Comparison of ENCODE assay signal across 1 cellular context in the genomic region with DNA sequence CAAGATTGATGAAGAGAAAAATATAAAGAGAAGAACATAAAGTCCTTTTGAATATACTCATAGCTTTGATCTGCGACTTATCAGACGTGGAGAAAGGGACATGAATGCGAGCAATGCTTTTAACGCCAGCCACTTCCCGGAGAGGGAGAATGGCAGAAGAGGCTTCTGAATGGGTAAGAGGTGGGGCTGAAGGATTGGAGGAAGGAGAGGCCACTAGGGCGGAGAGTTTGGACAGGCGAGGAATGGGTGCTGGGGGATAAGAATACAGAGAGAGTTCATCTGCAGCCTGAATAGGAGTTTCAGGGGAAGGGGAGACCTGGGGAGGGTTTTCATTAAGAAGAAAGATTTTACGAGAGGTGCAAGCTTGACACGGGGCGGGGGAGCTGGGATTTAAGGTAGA.
TF ChIP-seq lines count a peak whose summit lies in the region.

No MANE protein-coding gene starts in this region.

TF ChIP-seq in WTC11, 78 proteins besides CTCF, POLR2A, EP300 and RAD21 (continued from another document):
- TF ChIP-seq, protein P1, sequence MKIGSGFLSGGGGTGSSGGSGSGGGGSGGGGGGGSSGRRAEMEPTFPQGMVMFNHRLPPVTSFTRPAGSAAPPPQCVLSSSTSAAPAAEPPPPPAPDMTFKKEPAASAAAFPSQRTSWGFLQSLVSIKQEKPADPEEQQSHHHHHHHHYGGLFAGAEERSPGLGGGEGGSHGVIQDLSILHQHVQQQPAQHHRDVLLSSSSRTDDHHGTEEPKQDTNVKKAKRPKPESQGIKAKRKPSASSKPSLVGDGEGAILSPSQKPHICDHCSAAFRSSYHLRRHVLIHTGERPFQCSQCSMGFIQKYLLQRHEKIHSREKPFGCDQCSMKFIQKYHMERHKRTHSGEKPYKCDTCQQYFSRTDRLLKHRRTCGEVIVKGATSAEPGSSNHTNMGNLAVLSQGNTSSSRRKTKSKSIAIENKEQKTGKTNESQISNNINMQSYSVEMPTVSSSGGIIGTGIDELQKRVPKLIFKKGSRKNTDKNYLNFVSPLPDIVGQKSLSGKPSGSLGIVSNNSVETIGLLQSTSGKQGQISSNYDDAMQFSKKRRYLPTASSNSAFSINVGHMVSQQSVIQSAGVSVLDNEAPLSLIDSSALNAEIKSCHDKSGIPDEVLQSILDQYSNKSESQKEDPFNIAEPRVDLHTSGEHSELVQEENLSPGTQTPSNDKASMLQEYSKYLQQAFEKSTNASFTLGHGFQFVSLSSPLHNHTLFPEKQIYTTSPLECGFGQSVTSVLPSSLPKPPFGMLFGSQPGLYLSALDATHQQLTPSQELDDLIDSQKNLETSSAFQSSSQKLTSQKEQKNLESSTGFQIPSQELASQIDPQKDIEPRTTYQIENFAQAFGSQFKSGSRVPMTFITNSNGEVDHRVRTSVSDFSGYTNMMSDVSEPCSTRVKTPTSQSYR (CRISPR knock-in tag; IDR thresholded peaks at IDR 0.05), result no peak
- TF ChIP-seq, protein P2, sequence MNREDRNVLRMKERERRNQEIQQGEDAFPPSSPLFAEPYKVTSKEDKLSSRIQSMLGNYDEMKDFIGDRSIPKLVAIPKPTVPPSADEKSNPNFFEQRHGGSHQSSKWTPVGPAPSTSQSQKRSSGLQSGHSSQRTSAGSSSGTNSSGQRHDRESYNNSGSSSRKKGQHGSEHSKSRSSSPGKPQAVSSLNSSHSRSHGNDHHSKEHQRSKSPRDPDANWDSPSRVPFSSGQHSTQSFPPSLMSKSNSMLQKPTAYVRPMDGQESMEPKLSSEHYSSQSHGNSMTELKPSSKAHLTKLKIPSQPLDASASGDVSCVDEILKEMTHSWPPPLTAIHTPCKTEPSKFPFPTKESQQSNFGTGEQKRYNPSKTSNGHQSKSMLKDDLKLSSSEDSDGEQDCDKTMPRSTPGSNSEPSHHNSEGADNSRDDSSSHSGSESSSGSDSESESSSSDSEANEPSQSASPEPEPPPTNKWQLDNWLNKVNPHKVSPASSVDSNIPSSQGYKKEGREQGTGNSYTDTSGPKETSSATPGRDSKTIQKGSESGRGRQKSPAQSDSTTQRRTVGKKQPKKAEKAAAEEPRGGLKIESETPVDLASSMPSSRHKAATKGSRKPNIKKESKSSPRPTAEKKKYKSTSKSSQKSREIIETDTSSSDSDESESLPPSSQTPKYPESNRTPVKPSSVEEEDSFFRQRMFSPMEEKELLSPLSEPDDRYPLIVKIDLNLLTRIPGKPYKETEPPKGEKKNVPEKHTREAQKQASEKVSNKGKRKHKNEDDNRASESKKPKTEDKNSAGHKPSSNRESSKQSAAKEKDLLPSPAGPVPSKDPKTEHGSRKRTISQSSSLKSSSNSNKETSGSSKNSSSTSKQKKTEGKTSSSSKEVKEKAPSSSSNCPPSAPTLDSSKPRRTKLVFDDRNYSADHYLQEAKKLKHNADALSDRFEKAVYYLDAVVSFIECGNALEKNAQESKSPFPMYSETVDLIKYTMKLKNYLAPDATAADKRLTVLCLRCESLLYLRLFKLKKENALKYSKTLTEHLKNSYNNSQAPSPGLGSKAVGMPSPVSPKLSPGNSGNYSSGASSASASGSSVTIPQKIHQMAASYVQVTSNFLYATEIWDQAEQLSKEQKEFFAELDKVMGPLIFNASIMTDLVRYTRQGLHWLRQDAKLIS (CRISPR knock-in tag; IDR thresholded peaks at IDR 0.05; ENCODE audit: borderline replicate concordance), result no peak
- TF ChIP-seq ZBTB21 (CRISPR knock-in tag; IDR thresholded peaks at IDR 0.05; ENCODE audit: borderline replicate concordance), result no peak
